In the genomic region with DNA sequence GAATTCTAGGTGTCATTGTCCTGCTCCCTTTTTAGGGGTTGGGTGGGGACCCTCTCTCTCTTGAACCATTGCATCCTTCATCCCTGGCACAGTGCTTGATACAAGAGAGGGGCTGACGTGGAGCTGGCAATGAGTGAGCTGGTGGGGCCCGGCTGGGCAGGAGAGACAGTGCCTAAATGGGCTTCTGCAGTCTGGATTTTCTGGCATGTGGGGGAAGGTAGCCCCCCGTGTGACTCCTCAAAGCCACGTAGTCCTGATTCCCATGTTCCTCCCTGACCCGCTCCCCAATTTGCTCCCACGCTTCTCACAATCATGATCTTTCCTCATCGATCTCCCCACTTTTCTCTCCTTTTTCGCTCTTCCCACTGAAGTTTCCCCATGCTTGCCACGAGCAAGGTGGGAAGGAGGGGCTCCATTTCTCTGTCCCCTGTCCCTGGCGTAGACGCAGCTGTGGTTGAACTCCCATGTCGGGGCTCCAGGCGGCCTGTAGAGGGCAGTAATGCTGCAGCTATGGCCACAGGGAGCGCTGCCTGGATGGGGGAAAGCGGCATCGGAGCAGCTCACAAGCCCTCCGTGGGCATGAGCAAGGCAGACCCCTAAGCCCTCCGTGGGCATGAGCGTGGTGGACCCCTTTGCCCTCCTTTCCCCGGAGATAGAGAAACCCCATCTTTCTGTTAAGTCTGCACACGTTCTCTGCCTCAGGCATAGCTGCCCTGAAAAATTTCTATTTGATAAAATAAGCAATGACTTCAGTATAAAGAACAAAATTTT, we compare ENCODE assay signal across 8 cellular contexts. TPM values are rescaled to one million over a fixed set of nuclear protein-coding genes. Genes with fewer than 3 reads are reported as not detected.
A peak's percentile ranks its signal among the peaks of the same experiment; 100 is the strongest.
DNase-seq lines count a peak whose midpoint lies in the region; FAIRE-seq and TF ChIP-seq lines count a peak whose summit lies in the region.

No MANE protein-coding gene starts in this region.

- H3K4me1 Mint-ChIP-seq in type B pancreatic cell (ENCODE audit: unreplicated experiment), result peaks cover 15% of the 10 kb centered on the region

- peaks cover 14% of the 10 kb centered on the region for H3K27me3 Mint-ChIP-seq in type B pancreatic cell

- no peak for TF ChIP-seq POLR2A in H54 (IDR thresholded peaks at IDR 0.05; ENCODE audit: low read depth, low read length)

- H3K36me3 ChIP-seq in SJCRH30, result no peaks in the 10 kb centered on the region
- no peaks in the 10 kb centered on the region for H3K36me3 ChIP-seq in parathyroid adenoma (ENCODE audit: control insufficient read depth, insufficient read depth, low read length)

- no peak overlapping the region for H3K27ac Mint-ChIP-seq in type B pancreatic cell

- no peaks in the 10 kb centered on the region for H3K36me3 Mint-ChIP-seq in type B pancreatic cell

- peak; percentile 98 for TF ChIP-seq CTCF in GM12864 (IDR thresholded peaks at IDR 0.05; ENCODE audit: low read depth, low read length, missing control alignments)
- TF ChIP-seq CTCF in parathyroid adenoma (IDR thresholded peaks at IDR 0.05), result peak; percentile 81
- TF ChIP-seq CTCF in type B pancreatic cell (conservative IDR thresholded peaks at IDR 0.05), result peak; percentile 95

- no peak for FAIRE-seq in H54 (lab: Jason Lieb, UNC)

- 0 out of 2 replicates have a peak, but pooled peaks cover 7% of the 10 kb centered on the region for H3K4me1 ChIP-seq in SJCRH30
- peaks cover 5% of the 10 kb centered on the region for H3K4me1 ChIP-seq in parathyroid adenoma

- H3K4me3 ChIP-seq in GM12864 (ENCODE audit: low read depth, low read length) (peak overlapping the region; percentile 39), SJCRH30 (no peak overlapping the region), parathyroid adenoma (ENCODE audit: low read depth, low read length) (no peak overlapping the region)

- peaks cover 4% of the 10 kb centered on the region for H3K79me2 ChIP-seq in parathyroid adenoma

- peaks cover 4% of the 10 kb centered on the region for H3K9me3 Mint-ChIP-seq in type B pancreatic cell

- DNase-seq in GM12864 (ENCODE audit: low read depth), result no peak
- DNase-seq in KG1 (lab: John Stamatoyannopoulos, UW), result peak; percentile 12
- DNase-seq in SJCRH30, result peak; percentile 41 to 57
- DNase-seq in activated effector memory CD4-positive, alpha-beta T cell treated with anti-CD3 and anti-CD28 coated beads, Interleukin-2, amount 50 U/mL, for 16 hours, result peak; percentile 87
- peak; percentile 42 for DNase-seq in glomerular visceral epithelial cell (ENCODE audit: extremely low spot score)
- peak; percentile 78 for DNase-seq in type B pancreatic cell (ENCODE audit: extremely low spot score, unreplicated experiment)
- DNase-seq in H54 (ENCODE audit: insufficient read length, low spot score), result no peak

- H3K27ac ChIP-seq in SJCRH30 (no peak overlapping the region), parathyroid adenoma (no peak overlapping the region)

- H3K9me3 ChIP-seq in SJCRH30 (replicated peaks) (no peaks in the 10 kb centered on the region), parathyroid adenoma (ENCODE audit: control insufficient read depth, low read length) (no peaks in the 10 kb centered on the region)

- H3K27me3 ChIP-seq in SJCRH30 (no peaks in the 10 kb centered on the region), parathyroid adenoma (ENCODE audit: control insufficient read depth, insufficient read depth, low read length) (no peaks in the 10 kb centered on the region)

- no peak overlapping the region for H3K9ac ChIP-seq in parathyroid adenoma

- no peak overlapping the region for H3K4me2 ChIP-seq in parathyroid adenoma (ENCODE audit: low read length)

- H2AFZ ChIP-seq in parathyroid adenoma, result peak overlapping the region; percentile 14

- no peak overlapping the region for H3K4me3 Mint-ChIP-seq in type B pancreatic cell

RNA-seq across cellular contexts. Expression of gene HAPSTR1, which starts 47.5 kb away (rescaled TPM):
- total RNA-seq in SJCRH30 (2014; rRNA removed; shearing (Covaris generic)), result 52.5 and 59.3 TPM in 2 replicates
- 58.4 and 66.2 TPM in 2 replicates for total RNA-seq in type B pancreatic cell (ENCODE audit: low replicate concordance)

Comparison
In these comparisons a context has a peak if more than half of its experiments do, and no peak if none do; other contexts are left out.
1. DNase-seq: peak in KG1 (single experiment), SJCRH30 (2 of 2), activated effector memory CD4-positive, alpha-beta T cell treated with anti-CD3 and anti-CD28 coated beads, Interleukin-2, amount 50 U/mL, for 16 hours (single experiment), glomerular visceral epithelial cell (single experiment) and type B pancreatic cell (single experiment); none in GM12864 (single experiment) and H54 (single experiment).
2. Peak in every context shown above with its lines, with median percentiles within 50 percentile points of each other: CTCF ChIP-seq.